Comparison of ENCODE assay signal across 8 cellular contexts in genomic region chr2:172427256-172427989, GRCh38. TPM values are rescaled to one million over a fixed set of nuclear protein-coding genes. Genes with fewer than 3 reads are reported as not detected.
A peak's percentile ranks its signal among the peaks of the same experiment; 100 is the strongest.
DNase-seq lines count a peak whose midpoint lies in the region; ATAC-seq, FAIRE-seq and TF ChIP-seq lines count a peak whose summit lies in the region.

ITGA6 (plus strand) TSS chr2:172427586.

- H3K4me3 ChIP-seq in HUES6 (ENCODE audit: low read depth, low read length): peak within 1 kb of the TSS; percentile 78

- H3K27me3 Mint-ChIP-seq in activated T-helper 17 cell treated with anti-CD3 and anti-CD28 coated beads, Interleukin-2, amount 50 U/mL, for 72 hours: no peaks in the 10 kb centered on the region
- H3K27me3 Mint-ChIP-seq in naive thymus-derived CD8-positive, alpha-beta T cell: no peaks in the 10 kb centered on the region

- H3K9me3 Mint-ChIP-seq in activated T-helper 17 cell treated with anti-CD3 and anti-CD28 coated beads, Interleukin-2, amount 50 U/mL, for 72 hours: no peaks in the 10 kb centered on the region
- H3K9me3 Mint-ChIP-seq in naive thymus-derived CD8-positive, alpha-beta T cell: no peaks in the 10 kb centered on the region
- H3K9me3 Mint-ChIP-seq in stimulated activated effector memory CD8-positive, alpha-beta T cell treated with anti-CD3 and anti-CD28 coated beads, Interleukin-12 subunit alpha, Interleukin-12 subunit beta, amount 100 ng/mL, for 72 hours: no peaks in the 10 kb centered on the region

- TF ChIP-seq CTCF in D721Med (IDR thresholded peaks at IDR 0.05; ENCODE audit: insufficient read depth, missing control alignments): no peak

- no peak within 1 kb of the TSS for H3K27ac ChIP-seq in HUES6 (ENCODE audit: low read depth, low read length)

- peak within 1 kb of the TSS; percentile 76 for H3K4me3 Mint-ChIP-seq in activated T-helper 17 cell treated with anti-CD3 and anti-CD28 coated beads, Interleukin-2, amount 50 U/mL, for 72 hours
- H3K4me3 Mint-ChIP-seq in naive thymus-derived CD8-positive, alpha-beta T cell: peak within 1 kb of the TSS in 9 of 10 donors; percentile 90 to 99 (median 97)
- H3K4me3 Mint-ChIP-seq in stimulated activated effector memory CD8-positive, alpha-beta T cell treated with anti-CD3 and anti-CD28 coated beads, Interleukin-12 subunit alpha, Interleukin-12 subunit beta, amount 100 ng/mL, for 72 hours: peak within 1 kb of the TSS; percentile 69

- H3K4me1 Mint-ChIP-seq in activated T-helper 17 cell treated with anti-CD3 and anti-CD28 coated beads, Interleukin-2, amount 50 U/mL, for 72 hours: peaks cover 17% of the 10 kb centered on the region
- peaks cover 25 to 34% (median 28%) of the 10 kb centered on the region in 4 donors for H3K4me1 Mint-ChIP-seq in naive thymus-derived CD8-positive, alpha-beta T cell
- H3K4me1 Mint-ChIP-seq in stimulated activated effector memory CD8-positive, alpha-beta T cell treated with anti-CD3 and anti-CD28 coated beads, Interleukin-12 subunit alpha, Interleukin-12 subunit beta, amount 100 ng/mL, for 72 hours: peaks cover 35% of the 10 kb centered on the region

- peaks cover 37% of the 10 kb centered on the region for H3K4me1 ChIP-seq in HUES6 (ENCODE audit: control insufficient read depth, insufficient read depth, low read length)

- H3K9me3 ChIP-seq in HUES6 (ENCODE audit: control insufficient read depth, insufficient read depth, low read depth, low read length): no peaks in the 10 kb centered on the region

- H3K36me3 ChIP-seq in HUES6 (ENCODE audit: control insufficient read depth, insufficient read depth, low read length): no peaks in the 10 kb centered on the region

- peak within 1 kb of the TSS; percentile 86 for H3K9ac ChIP-seq in HUES6 (ENCODE audit: low read length)

- H3K27ac Mint-ChIP-seq in activated T-helper 17 cell treated with anti-CD3 and anti-CD28 coated beads, Interleukin-2, amount 50 U/mL, for 72 hours: no peak within 1 kb of the TSS
- peak within 1 kb of the TSS; percentile 73 to 96 (median 93) for H3K27ac Mint-ChIP-seq in naive thymus-derived CD8-positive, alpha-beta T cell
- H3K27ac Mint-ChIP-seq in stimulated activated effector memory CD8-positive, alpha-beta T cell treated with anti-CD3 and anti-CD28 coated beads, Interleukin-12 subunit alpha, Interleukin-12 subunit beta, amount 100 ng/mL, for 72 hours: peak within 1 kb of the TSS; percentile 3

- DNase-seq in D721Med (ENCODE audit: insufficient read length, low spot score) (peak; percentile 33), RKO (ENCODE audit: low spot score) (peak; percentile 73), fibroblast of gingiva (ENCODE audit: low read depth) (peak; percentile 13)
- DNase-seq in naive thymus-derived CD8-positive, alpha-beta T cell: peak; percentile 54 to 86 (median 76)
- peak; percentile 39 to 83 for DNase-seq in stimulated activated effector memory CD8-positive, alpha-beta T cell treated with anti-CD3 and anti-CD28 coated beads, Interleukin-12 subunit alpha, Interleukin-12 subunit beta, amount 100 ng/mL, for 72 hours (ENCODE audit: low spot score in 2 of 2)

- POLR2A ChIA-PET in naive thymus-derived CD8-positive, alpha-beta T cell (lab: Charles Lee): interaction anchor here (0.6 to 12.5 kb wide), 14 partner anchors 13 to 535 kb away, joined by 3 to 304 read pairs (median 6); no protein-coding TSS in a partner anchor

- peaks cover 18% of the 10 kb centered on the region; the same call in 1 of the 2 replicates for H3K27me3 ChIP-seq in HUES6 (ENCODE audit: control insufficient read depth, insufficient read depth, low read length)

- ATAC-seq in activated T-helper 17 cell treated with anti-CD3 and anti-CD28 coated beads, Interleukin-2, amount 50 U/mL, for 72 hours (replicated peaks): peak; percentile 80
- peak; percentile 70 to 74 for ATAC-seq in naive thymus-derived CD8-positive, alpha-beta T cell
- ATAC-seq in stimulated activated effector memory CD8-positive, alpha-beta T cell treated with anti-CD3 and anti-CD28 coated beads, Interleukin-12 subunit alpha, Interleukin-12 subunit beta, amount 100 ng/mL, for 72 hours: peak; percentile 82
- ATAC-seq in HG03159 (IDR thresholded peaks at IDR 0.05; ENCODE audit: unreplicated experiment): no peak

- no peaks in the 10 kb centered on the region for H3K36me3 Mint-ChIP-seq in activated T-helper 17 cell treated with anti-CD3 and anti-CD28 coated beads, Interleukin-2, amount 50 U/mL, for 72 hours (ENCODE audit: low read depth)
- H3K36me3 Mint-ChIP-seq in naive thymus-derived CD8-positive, alpha-beta T cell: peaks cover 0 to 4% (median 0%) of the 10 kb centered on the region in 3 donors
- H3K36me3 Mint-ChIP-seq in stimulated activated effector memory CD8-positive, alpha-beta T cell treated with anti-CD3 and anti-CD28 coated beads, Interleukin-12 subunit alpha, Interleukin-12 subunit beta, amount 100 ng/mL, for 72 hours: no peaks in the 10 kb centered on the region

- FAIRE-seq in D721Med (lab: Jason Lieb, UNC): no peak

RNA-seq across cellular contexts. Expression of gene ITGA6, which starts in this region (rescaled TPM):
- 1 to 10 TPM; 2.2 to 4.9 TPM for total RNA-seq in activated T-helper 17 cell treated with anti-CD3 and anti-CD28 coated beads, Interleukin-2, amount 50 U/mL, for 72 hours
- 100 to 1,000 TPM; 119 to 127 TPM for total RNA-seq in naive thymus-derived CD8-positive, alpha-beta T cell
- 10 to 100 TPM; 58.4 to 80.0 (median 64.2) TPM for polyA plus RNA-seq in naive thymus-derived CD8-positive, alpha-beta T cell

Comparison
In these comparisons a context has a peak if more than half of its experiments do, and no peak if none do; other contexts are left out.
1. RNA of gene ITGA6 (total RNA-seq): 119 to 127 TPM in naive thymus-derived CD8-positive, alpha-beta T cell; 2.2 to 4.9 TPM in activated T-helper 17 cell treated with anti-CD3 and anti-CD28 coated beads, Interleukin-2, amount 50 U/mL, for 72 hours; every median in the first group is over 10 times any median in the second.
2. DNase-seq: peak in every context shown above with its lines; median percentile 76 in naive thymus-derived CD8-positive, alpha-beta T cell; 73 in RKO; 61 in stimulated activated effector memory CD8-positive, alpha-beta T cell treated with anti-CD3 and anti-CD28 coated beads, Interleukin-12 subunit alpha, Interleukin-12 subunit beta, amount 100 ng/mL, for 72 hours; 33 in D721Med; 13 in fibroblast of gingiva.
3. Peak in every context shown above with its lines, with median percentiles within 50 percentile points of each other: H3K4me3 Mint-ChIP-seq.